In the genomic region with DNA sequence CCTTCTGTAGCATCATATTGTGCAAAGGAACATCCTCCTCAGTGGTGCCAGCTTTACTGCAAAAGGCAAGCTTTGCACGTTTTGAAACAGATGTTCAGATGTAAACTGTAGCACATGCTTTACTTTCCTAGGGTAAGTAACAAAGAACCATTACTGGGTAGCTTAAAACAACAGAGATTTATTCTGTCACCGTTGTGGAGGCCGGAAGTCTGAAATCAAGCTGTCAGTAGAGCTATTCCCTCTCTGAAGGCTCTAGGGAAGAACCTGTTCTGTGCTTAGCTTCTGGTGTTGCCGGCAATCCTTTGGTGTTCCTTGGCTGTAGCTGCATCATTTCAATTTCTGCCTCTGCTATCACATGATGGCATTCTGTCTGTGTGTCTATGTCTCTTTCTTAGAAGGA, we compare ENCODE assay signal across 8 cellular contexts. TPM values are rescaled to one million over a fixed set of nuclear protein-coding genes. Genes with fewer than 3 reads are reported as not detected.
A peak's percentile ranks its signal among the peaks of the same experiment; 100 is the strongest.
DNase-seq lines count a peak whose midpoint lies in the region; ATAC-seq, FAIRE-seq and TF ChIP-seq lines count a peak whose summit lies in the region.
"Not testable (repeated sequence)": the region's sequence is repeated elsewhere in the genome, so short reads cannot be mapped to it uniquely, and the experiment has no call there.

No MANE protein-coding gene starts in this region.

- dilution Hi-C loops in keratinocyte (cut with MboI; ENCODE audit: extremely low pct_ligation_motif_present, low sequenced_read_pairs), result not testable (repeated sequence)

- H3K9me1 ChIP-seq in keratinocyte (ENCODE audit: control insufficient read depth, extremely low read depth, insufficient read depth, low read length), result not testable (repeated sequence)

- H2AFZ ChIP-seq in astrocyte (ENCODE audit: low read depth, low read length); keratinocyte (ENCODE audit: control insufficient read depth, low read length): not testable (repeated sequence)

- H3K4me3 ChIP-seq in CD8-positive, alpha-beta T cell (ENCODE audit: low read depth, low read length); astrocyte (ENCODE audit: insufficient read depth, low read depth, low read length); keratinocyte (ENCODE audit: control insufficient read depth in 2 of 3, extremely low read depth in 1 of 3, insufficient read depth in 2 of 3, low read depth in 1 of 3, low read length in 3 of 3): not testable (repeated sequence)

- TF ChIP-seq CTCF in CD8-positive, alpha-beta T cell (IDR thresholded peaks at IDR 0.05); astrocyte (IDR thresholded peaks at IDR 0.05; ENCODE audit: insufficient read depth, low read depth, low read length); keratinocyte (optimal IDR thresholded peaks at IDR 0.05 in 1 of 3, IDR thresholded peaks at IDR 0.05 in 1 of 3, conservative IDR thresholded peaks at IDR 0.05 in 1 of 3; ENCODE audit: extremely low read depth in 1 of 3, insufficient read depth in 2 of 3, low read length in 3 of 3): not testable (repeated sequence)

- H3K27ac Mint-ChIP-seq in CD8-positive, alpha-beta T cell; T-cell; activated naive CD4-positive, alpha-beta T cell treated with anti-CD3 and anti-CD28 coated beads for 36 hours; astrocyte (ENCODE audit: unreplicated experiment); central memory CD8-positive, alpha-beta T cell (ENCODE audit: low read depth): not testable (repeated sequence)

- not testable (repeated sequence) for H3K27ac ChIP-seq in CD8-positive, alpha-beta T cell (ENCODE audit: low read depth, low read length); astrocyte (ENCODE audit: low read depth, low read length); keratinocyte (ENCODE audit: control insufficient read depth, insufficient read depth, low read length)

- not testable (repeated sequence) for H3K79me2 ChIP-seq in astrocyte (ENCODE audit: insufficient read depth, low read length); keratinocyte (ENCODE audit: control insufficient read depth, insufficient read depth, low read length)

- not testable (repeated sequence) for H3K27me3 Mint-ChIP-seq in CD8-positive, alpha-beta T cell (ENCODE audit: low read depth); T-cell; activated naive CD4-positive, alpha-beta T cell treated with anti-CD3 and anti-CD28 coated beads for 36 hours (ENCODE audit: low read depth); astrocyte (ENCODE audit: low read depth, unreplicated experiment); central memory CD8-positive, alpha-beta T cell

- not testable (repeated sequence) for H3K9me3 ChIP-seq in CD8-positive, alpha-beta T cell (ENCODE audit: low read length); astrocyte (ENCODE audit: insufficient read depth, low read depth, low read length); keratinocyte (ENCODE audit: control insufficient read depth, low read depth, low read length)

- H3K36me3 Mint-ChIP-seq in CD8-positive, alpha-beta T cell; T-cell; activated naive CD4-positive, alpha-beta T cell treated with anti-CD3 and anti-CD28 coated beads for 36 hours (ENCODE audit: low read depth); astrocyte (ENCODE audit: low read depth, unreplicated experiment); central memory CD8-positive, alpha-beta T cell (ENCODE audit: insufficient read depth): not testable (repeated sequence)

- not testable (repeated sequence) for DNase-seq in CD8-positive, alpha-beta T cell; GM12892 (ENCODE audit: insufficient read length); astrocyte (ENCODE audit: low read depth); central memory CD8-positive, alpha-beta T cell (ENCODE audit: low spot score in 2 of 2); keratinocyte (ENCODE audit: low read depth, low spot score); urothelium cell line (ENCODE audit: low spot score)
- DNase-seq in T-cell, result peak in 3 of 34 experiments; percentile 0 to 1 (median 1)
- peak; percentile 7 for DNase-seq in activated naive CD4-positive, alpha-beta T cell treated with anti-CD3 and anti-CD28 coated beads for 36 hours

- not testable (repeated sequence) for H3K4me3 Mint-ChIP-seq in CD8-positive, alpha-beta T cell; T-cell; activated naive CD4-positive, alpha-beta T cell treated with anti-CD3 and anti-CD28 coated beads for 36 hours; astrocyte (ENCODE audit: unreplicated experiment); central memory CD8-positive, alpha-beta T cell

- H3K4me1 ChIP-seq in CD8-positive, alpha-beta T cell (ENCODE audit: insufficient read depth, low read length); astrocyte (ENCODE audit: insufficient read depth, low read length); keratinocyte (ENCODE audit: control insufficient read depth, extremely low read depth, insufficient read depth, low read length): not testable (repeated sequence)

- H3K9me3 Mint-ChIP-seq in CD8-positive, alpha-beta T cell; T-cell; activated naive CD4-positive, alpha-beta T cell treated with anti-CD3 and anti-CD28 coated beads for 36 hours; astrocyte (ENCODE audit: unreplicated experiment); central memory CD8-positive, alpha-beta T cell: not testable (repeated sequence)

- CTCF ChIA-PET in CD8-positive, alpha-beta T cell (lab: Charles Lee); T-cell (lab: Charles Lee); activated naive CD4-positive, alpha-beta T cell treated with anti-CD3 and anti-CD28 coated beads for 36 hours (lab: Charles Lee): not testable (repeated sequence)

- not testable (repeated sequence) for H4K20me1 ChIP-seq in astrocyte (ENCODE audit: insufficient read depth, low read length); keratinocyte (ENCODE audit: control insufficient read depth, extremely low read depth, insufficient read depth, low read length)

- not testable (repeated sequence) for TF ChIP-seq POLR2A in GM12892 (IDR thresholded peaks at IDR 0.05; ENCODE audit: low read depth, low read length)

- H3K27me3 ChIP-seq in CD8-positive, alpha-beta T cell (ENCODE audit: insufficient read depth, low read length); astrocyte (ENCODE audit: insufficient read depth, low read length); keratinocyte (ENCODE audit: control insufficient read depth, extremely low read depth, insufficient read depth, low read length): not testable (repeated sequence)

- intact Hi-C loops in CD8-positive, alpha-beta T cell (cut with DNase I, micrococcal nuclease); activated naive CD4-positive, alpha-beta T cell treated with anti-CD3 and anti-CD28 coated beads for 36 hours (cut with micrococcal nuclease): not testable (repeated sequence)

- not testable (repeated sequence) for H3K36me3 ChIP-seq in CD8-positive, alpha-beta T cell (ENCODE audit: insufficient read depth, low read length); astrocyte (ENCODE audit: insufficient read depth, low read length); keratinocyte (ENCODE audit: control insufficient read depth in 2 of 2, extremely low read depth in 1 of 2, insufficient read depth in 2 of 2, low read length in 2 of 2)

- POLR2A ChIA-PET in CD8-positive, alpha-beta T cell (lab: Charles Lee); T-cell (lab: Charles Lee): not testable (repeated sequence)

- H3K9ac ChIP-seq in astrocyte (ENCODE audit: low read length); keratinocyte (ENCODE audit: control insufficient read depth, extremely low read depth, insufficient read depth, low read length): not testable (repeated sequence)

- not testable (repeated sequence) for H3K4me2 ChIP-seq in astrocyte (ENCODE audit: low read length); keratinocyte (ENCODE audit: control insufficient read depth, extremely low read depth, insufficient read depth, low read depth, low read length)

- H3K4me1 Mint-ChIP-seq in CD8-positive, alpha-beta T cell (ENCODE audit: low read depth); T-cell; activated naive CD4-positive, alpha-beta T cell treated with anti-CD3 and anti-CD28 coated beads for 36 hours (ENCODE audit: low read depth); astrocyte (ENCODE audit: low read depth, unreplicated experiment); central memory CD8-positive, alpha-beta T cell: not testable (repeated sequence)

- peak; percentile 27 for ATAC-seq in CD8-positive, alpha-beta T cell
- ATAC-seq in T-cell (replicated peaks in 1 of 4), result peak; percentile 26 to 63 (median 33)
- ATAC-seq in central memory CD8-positive, alpha-beta T cell (replicated peaks; ENCODE audit: extremely low read depth, poor library complexity, severe bottlenecking), result peak; percentile 14

- FAIRE-seq in GM12892 (lab: Jason Lieb, UNC) (peak; percentile 85), astrocyte (lab: Jason Lieb, UNC) (peak; percentile 67), keratinocyte (lab: Jason Lieb, UNC) (peak; percentile 71), urothelium cell line (lab: Jason Lieb, UNC) (peak; percentile 65)

RNA-seq across cellular contexts. Expression of gene ARL17B, which starts 50.6 kb away (rescaled TPM):
- total RNA-seq in CD8-positive, alpha-beta T cell, result 10 to 100 TPM; 18.4 to 22.1 TPM
- 23.1 TPM for polyA plus RNA-seq in GM12892 (2012; ENCODE audit: missing spikeins)
- total RNA-seq in T-cell, result 10 to 100 TPM; 16.6 to 49.2 (median 30.4) TPM
- 10 to 100 TPM; 21.6 to 23.9 TPM for total RNA-seq in activated naive CD4-positive, alpha-beta T cell treated with anti-CD3 and anti-CD28 coated beads for 36 hours
- 10.6 and 12.2 TPM in 2 replicates for total RNA-seq in astrocyte
- polyA plus RNA-seq in keratinocyte, result 6.7 to 10.6 TPM (median 9.7 TPM) in 3 replicates
- 3.7 TPM for polyA plus RNA-seq in keratinocyte (2011; ENCODE audit: low read depth)
- polyA plus RNA-seq in keratinocyte (2011; cell fraction: cytosol; rRNA removed), result 4.2 and 4.7 TPM in 2 replicates
- polyA plus RNA-seq in keratinocyte (2011; cell fraction: nucleus; rRNA removed), result 5.9 and 15.6 TPM in 2 replicates
- polyA plus RNA-seq in keratinocyte (2012; ENCODE audit: low replicate concordance), result 2.5 and 8.8 TPM in 2 replicates
- 1.9 to 2.5 TPM (median 2.0 TPM) in 3 replicates for polyA minus RNA-seq in keratinocyte
- polyA minus RNA-seq in keratinocyte (2011; cell fraction: cytosol; rRNA and poly(A)+ RNA removed), result not detected
- 0.84 and 5.0 TPM in 2 replicates for polyA minus RNA-seq in keratinocyte (2011; cell fraction: nucleus; rRNA and poly(A)+ RNA removed)
